ENCODE assay signal across 20 cellular contexts in genomic region chr1:31368611-31369107, GRCh38. TPM values are rescaled to one million over a fixed set of nuclear protein-coding genes. Genes with fewer than 3 reads are reported as not detected.
DNase-seq lines count a peak whose midpoint lies in the region; ATAC-seq and TF ChIP-seq lines count a peak whose summit lies in the region.
"Had no signal": no experiment of that assay in that cellular context is flagged by ENCODE, and none has a peak within 500 bp of the region (broad histone marks: within the 10 kb centered on the region; RNA-seq: fewer than 3 reads in every experiment).

No MANE protein-coding gene starts in this region.

- peak; percentile 17 for DNase-seq in activated CD8-positive, alpha-beta memory T cell treated with anti-CD3 and anti-CD28 coated beads, Interleukin-2, amount 50 U/mL, for 48 hours
- no peak for DNase-seq in activated CD8-positive, alpha-beta memory T cell treated with anti-CD3 and anti-CD28 coated beads, Interleukin-2, amount 50 U/mL, for 4 hours
- DNase-seq in heart right ventricle = peak; percentile 39 to 73
- peak; percentile 56 for DNase-seq in mucosa of gallbladder (ENCODE audit: low spot score)
- peak in 1 of 2 donors; percentile 24 for DNase-seq in uterus
- DNase-seq in sciatic nerve (ENCODE audit: low spot score) = no peak
- no peak for DNase-seq in MG63
- no peak for DNase-seq in endothelial cell (ENCODE audit: low spot score)
- DNase-seq: DMS79 treated with DMSO at 0.1 percent for 48 hours; effector CD8-positive, alpha-beta T cell; hypothalamus; Kasumi-1; kidney glomerular epithelial cell; NCI-H1105; NCI-H226; WERI-Rb-1 had no signal

- H3K4me1 Mint-ChIP-seq in endothelial cell (ENCODE audit: unreplicated experiment) = peaks cover 11% of the 10 kb centered on the region

- H3K4me3 Mint-ChIP-seq in endothelial cell (ENCODE audit: unreplicated experiment) = no peak overlapping the region
- H3K4me3 Mint-ChIP-seq: central memory CD8-positive, alpha-beta T cell had no signal

- H3K4me1 ChIP-seq in heart right ventricle = peaks cover 0 to 54% (median 24%) of the 10 kb centered on the region in 9 donors
- H3K4me1 ChIP-seq in uterus = peaks cover 0 to 6% of the 10 kb centered on the region in 2 donors

- no peak overlapping the region for H3K27ac Mint-ChIP-seq in endothelial cell (ENCODE audit: unreplicated experiment)

- peak overlapping the region in 7 of 10 donors; percentile 5 to 75 (median 61) for H3K4me3 ChIP-seq in heart right ventricle
- H3K4me3 ChIP-seq in uterus = no peak overlapping the region
- H3K4me3 ChIP-seq in MG63 = no peak overlapping the region

- H3K9me3 ChIP-seq in heart right ventricle (no peaks in the 10 kb centered on the region), uterus (no peaks in the 10 kb centered on the region), MG63 (no peaks in the 10 kb centered on the region)

- H3K27ac ChIP-seq in heart right ventricle (peak overlapping the region; percentile 81 to 99 (median 92)), uterus (peak overlapping the region; percentile 31 to 33)
- H3K27ac ChIP-seq: C4-2B, parathyroid adenoma, WERI-Rb-1 had no signal

- intact Hi-C loops in heart right ventricle (cut with DNase I) = no loop called here
- intact Hi-C loops in uterus (cut with DNase I; ENCODE audit: low total_unique reads) = no loop called here
- intact Hi-C loops in sciatic nerve (cut with DNase I) = no loop called here

- H3K36me3 ChIP-seq in heart right ventricle = peaks cover 0 to 65% (median 38%) of the 10 kb centered on the region in 9 donors
- no peaks in the 10 kb centered on the region for H3K36me3 ChIP-seq in uterus
- peaks cover 25% of the 10 kb centered on the region for H3K36me3 ChIP-seq in MG63

- H3K27me3 ChIP-seq in heart right ventricle = peaks cover 0 to 9% (median 0%) of the 10 kb centered on the region in 7 donors
- H3K27me3 ChIP-seq in uterus = no peaks in the 10 kb centered on the region
- no peaks in the 10 kb centered on the region for H3K27me3 ChIP-seq in MG63

- no peak for TF ChIP-seq POLR2A in uterus (IDR thresholded peaks at IDR 0.05)

- peaks cover 11% of the 10 kb centered on the region for H3K27me3 Mint-ChIP-seq in endothelial cell (ENCODE audit: unreplicated experiment)
- H3K27me3 Mint-ChIP-seq: central memory CD8-positive, alpha-beta T cell had no signal

- 51 to 57% methylated on average over 3 of the region's 3 CpGs for WGBS in heart right ventricle, 2 donors

- peaks cover 13% of the 10 kb centered on the region for H3K36me3 Mint-ChIP-seq in endothelial cell (ENCODE audit: low read depth, unreplicated experiment)

- TF ChIP-seq CTCF in heart right ventricle (IDR thresholded peaks at IDR 0.05) = no peak
- TF ChIP-seq CTCF in uterus (IDR thresholded peaks at IDR 0.05) = no peak
- TF ChIP-seq CTCF in endothelial cell (IDR thresholded peaks at IDR 0.05; ENCODE audit: unreplicated experiment) = no peak

- ATAC-seq in heart right ventricle = peak; percentile 17 to 72 (median 54)
- ATAC-seq in sciatic nerve = no peak

- no peaks in the 10 kb centered on the region for H3K9me3 Mint-ChIP-seq in endothelial cell (ENCODE audit: unreplicated experiment)
- H3K9me3 Mint-ChIP-seq: central memory CD8-positive, alpha-beta T cell had no signal

RNA-seq across cellular contexts. Expression of gene FABP3, which starts 4.2 kb away (rescaled TPM):
- total RNA-seq in heart right ventricle (1,000 to 10,000 TPM; 2,977 to 6,049 (median 4,967) TPM), mucosa of gallbladder (13.3 TPM), uterus (10 to 100 TPM in 3 of 4 donors, not detected in 1; 28.2 to 77.6 (median 33.2) TPM), sciatic nerve (6.5 TPM), endothelial cell (ENCODE audit: unreplicated experiment) (1.1 TPM)
- 1,000 to 10,000 TPM; 5,936 to 6,968 TPM for polyA plus RNA-seq in heart right ventricle
- total RNA-seq in MG63 (2014; rRNA removed; shearing (Covaris generic); ENCODE audit: low replicate concordance) = 18.5 and 72.0 TPM in 2 replicates
- total RNA-seq: H4 had no signal

RNA-seq across cellular contexts. Expression of gene SERINC2, which starts 44.4 kb away (rescaled TPM):
- 1 to 10 TPM in 7 of 10 donors, under 1 TPM in 3; 0.71 to 7.6 (median 1.6) TPM for total RNA-seq in heart right ventricle
- polyA plus RNA-seq in heart right ventricle = 1 to 10 TPM; 2.6 to 3.9 TPM
- total RNA-seq in mucosa of gallbladder = 122 TPM
- total RNA-seq in uterus = 1 to 10 TPM in 2 of 4 donors, under 1 TPM in 1, not detected in 1; 0.29 to 3.9 (median 1.7) TPM
- 1.4 TPM for total RNA-seq in sciatic nerve
- total RNA-seq in MG63 (2014; rRNA removed; shearing (Covaris generic); ENCODE audit: low replicate concordance) = 25.8 and 32.4 TPM in 2 replicates
- 23.6 TPM for total RNA-seq in endothelial cell (ENCODE audit: unreplicated experiment)

Comparison
In these comparisons a context has a peak if more than half of its experiments do, and no peak if none do; other contexts are left out.
1. DNase-seq: peak in activated CD8-positive, alpha-beta memory T cell treated with anti-CD3 and anti-CD28 coated beads, Interleukin-2, amount 50 U/mL, for 48 hours (single experiment), heart right ventricle (2 of 2) and mucosa of gallbladder (single experiment); none in activated CD8-positive, alpha-beta memory T cell treated with anti-CD3 and anti-CD28 coated beads, Interleukin-2, amount 50 U/mL, for 4 hours (single experiment), sciatic nerve (single experiment), MG63 (single experiment) and endothelial cell (single experiment).
2. H3K4me3 ChIP-seq: peak in heart right ventricle (7 of 10); none in uterus (0 of 2) and MG63 (single experiment).
3. RNA of gene FABP3, which starts 4.2 kb away (total RNA-seq): 2,977 to 6,049 TPM in heart right ventricle; 18.5 to 72.0 TPM in MG63, 28.2 to 77.6 TPM in uterus, 13.3 TPM in mucosa of gallbladder (single experiment), 6.5 TPM in sciatic nerve (single experiment) and 1.1 TPM in endothelial cell (single experiment); every median in the first group is over 10 times any median in the second.